Comparison of ENCODE assay signal across 2 cellular contexts in the genomic region with DNA sequence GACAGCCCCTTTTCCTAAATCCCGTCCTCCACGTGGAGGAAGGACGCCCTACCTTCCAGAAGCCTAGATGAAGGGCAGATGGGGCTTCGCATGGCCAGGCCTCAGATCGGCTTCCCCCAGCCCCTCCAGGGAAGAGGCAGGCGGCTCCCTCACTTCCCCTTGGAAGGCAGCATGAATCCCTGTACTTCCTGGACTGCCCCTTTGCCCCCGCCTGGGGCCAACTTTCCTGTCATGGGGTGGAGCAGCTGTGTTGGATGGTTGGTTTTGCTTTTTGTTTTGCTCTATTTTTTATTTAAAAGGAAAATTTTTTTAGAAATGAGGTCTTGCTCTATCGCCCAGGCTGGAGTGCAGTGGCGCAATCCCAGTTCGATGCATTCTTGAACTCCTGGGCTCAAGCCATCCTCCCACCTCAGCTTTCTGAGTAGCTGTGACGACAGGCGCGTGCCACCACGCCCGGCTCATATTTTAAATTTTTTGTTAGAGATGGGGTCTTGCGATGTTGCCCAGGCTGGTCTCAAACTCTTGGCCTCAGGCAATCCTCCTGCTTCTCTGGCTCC.
A peak's percentile ranks its signal among the peaks of the same experiment; 100 is the strongest.
TF ChIP-seq lines count a peak whose summit lies in the region.

No MANE protein-coding gene starts in this region.

TF ChIP-seq in IMR-90, 13 proteins besides CTCF, POLR2A, EP300 and RAD21 (continued from another document):
- TF ChIP-seq MXI1 (IDR thresholded peaks at IDR 0.05; ENCODE audit: borderline replicate concordance, low read depth, low read length): no peak
- no peak for TF ChIP-seq SMC3 (IDR thresholded peaks at IDR 0.05; ENCODE audit: low read depth, low read length)
- no peak for TF ChIP-seq MAFK (IDR thresholded peaks at IDR 0.05; ENCODE audit: low read depth, low read length)

TF ChIP-seq in liver, 16 proteins besides CTCF, POLR2A, EP300 and RAD21 (continued from another document):
- TF ChIP-seq, protein P1, sequence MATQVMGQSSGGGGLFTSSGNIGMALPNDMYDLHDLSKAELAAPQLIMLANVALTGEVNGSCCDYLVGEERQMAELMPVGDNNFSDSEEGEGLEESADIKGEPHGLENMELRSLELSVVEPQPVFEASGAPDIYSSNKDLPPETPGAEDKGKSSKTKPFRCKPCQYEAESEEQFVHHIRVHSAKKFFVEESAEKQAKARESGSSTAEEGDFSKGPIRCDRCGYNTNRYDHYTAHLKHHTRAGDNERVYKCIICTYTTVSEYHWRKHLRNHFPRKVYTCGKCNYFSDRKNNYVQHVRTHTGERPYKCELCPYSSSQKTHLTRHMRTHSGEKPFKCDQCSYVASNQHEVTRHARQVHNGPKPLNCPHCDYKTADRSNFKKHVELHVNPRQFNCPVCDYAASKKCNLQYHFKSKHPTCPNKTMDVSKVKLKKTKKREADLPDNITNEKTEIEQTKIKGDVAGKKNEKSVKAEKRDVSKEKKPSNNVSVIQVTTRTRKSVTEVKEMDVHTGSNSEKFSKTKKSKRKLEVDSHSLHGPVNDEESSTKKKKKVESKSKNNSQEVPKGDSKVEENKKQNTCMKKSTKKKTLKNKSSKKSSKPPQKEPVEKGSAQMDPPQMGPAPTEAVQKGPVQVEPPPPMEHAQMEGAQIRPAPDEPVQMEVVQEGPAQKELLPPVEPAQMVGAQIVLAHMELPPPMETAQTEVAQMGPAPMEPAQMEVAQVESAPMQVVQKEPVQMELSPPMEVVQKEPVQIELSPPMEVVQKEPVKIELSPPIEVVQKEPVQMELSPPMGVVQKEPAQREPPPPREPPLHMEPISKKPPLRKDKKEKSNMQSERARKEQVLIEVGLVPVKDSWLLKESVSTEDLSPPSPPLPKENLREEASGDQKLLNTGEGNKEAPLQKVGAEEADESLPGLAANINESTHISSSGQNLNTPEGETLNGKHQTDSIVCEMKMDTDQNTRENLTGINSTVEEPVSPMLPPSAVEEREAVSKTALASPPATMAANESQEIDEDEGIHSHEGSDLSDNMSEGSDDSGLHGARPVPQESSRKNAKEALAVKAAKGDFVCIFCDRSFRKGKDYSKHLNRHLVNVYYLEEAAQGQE (IDR thresholded peaks at IDR 0.05): no peak
- TF ChIP-seq, protein P2, sequence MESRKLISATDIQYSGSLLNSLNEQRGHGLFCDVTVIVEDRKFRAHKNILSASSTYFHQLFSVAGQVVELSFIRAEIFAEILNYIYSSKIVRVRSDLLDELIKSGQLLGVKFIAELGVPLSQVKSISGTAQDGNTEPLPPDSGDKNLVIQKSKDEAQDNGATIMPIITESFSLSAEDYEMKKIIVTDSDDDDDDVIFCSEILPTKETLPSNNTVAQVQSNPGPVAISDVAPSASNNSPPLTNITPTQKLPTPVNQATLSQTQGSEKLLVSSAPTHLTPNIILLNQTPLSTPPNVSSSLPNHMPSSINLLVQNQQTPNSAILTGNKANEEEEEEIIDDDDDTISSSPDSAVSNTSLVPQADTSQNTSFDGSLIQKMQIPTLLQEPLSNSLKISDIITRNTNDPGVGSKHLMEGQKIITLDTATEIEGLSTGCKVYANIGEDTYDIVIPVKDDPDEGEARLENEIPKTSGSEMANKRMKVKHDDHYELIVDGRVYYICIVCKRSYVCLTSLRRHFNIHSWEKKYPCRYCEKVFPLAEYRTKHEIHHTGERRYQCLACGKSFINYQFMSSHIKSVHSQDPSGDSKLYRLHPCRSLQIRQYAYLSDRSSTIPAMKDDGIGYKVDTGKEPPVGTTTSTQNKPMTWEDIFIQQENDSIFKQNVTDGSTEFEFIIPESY (IDR thresholded peaks at IDR 0.05): no peak
- peak; percentile 29 to 47 for TF ChIP-seq HNF4A (conservative IDR thresholded peaks at IDR 0.05)
- TF ChIP-seq TAF1 (conservative IDR thresholded peaks at IDR 0.05): no peak
TF ChIP-seq in liver: peak in this region for 2.
